ENCODE assay signal across 2 cellular contexts in genomic region chr1:231353086-231353485, GRCh38.
TF ChIP-seq lines count a peak whose summit lies in the region.

No MANE protein-coding gene starts in this region.

TF ChIP-seq in HepG2, 621 proteins besides CTCF, POLR2A, EP300 and RAD21 (continued from another document):
- TF ChIP-seq AHDC1 (CRISPR knock-in tag; IDR thresholded peaks at IDR 0.05; ENCODE audit: borderline replicate concordance) (no peak), PAWR (CRISPR knock-in tag; IDR thresholded peaks at IDR 0.05; ENCODE audit: borderline replicate concordance) (no peak), CCDC6 (CRISPR knock-in tag; IDR thresholded peaks at IDR 0.05) (no peak), ZNF550 (CRISPR knock-in tag; IDR thresholded peaks at IDR 0.05; ENCODE audit: borderline replicate concordance) (no peak), ATRX (CRISPR knock-in tag; IDR thresholded peaks at IDR 0.05; ENCODE audit: borderline replicate concordance) (no peak)

TF ChIP-seq in SK-N-SH treated with all-trans-retinoic acid at 6 μM for 48 hours, 23 proteins besides CTCF, POLR2A, EP300 and RAD21 (continued from another document):
- no peak for TF ChIP-seq CREB5 (CRISPR knock-in tag; IDR thresholded peaks at IDR 0.05; ENCODE audit: low read depth)
- no peak for TF ChIP-seq ZNF8 (CRISPR knock-in tag; IDR thresholded peaks at IDR 0.05)
- no peak for TF ChIP-seq ZFP3 (CRISPR knock-in tag; IDR thresholded peaks at IDR 0.05)
- TF ChIP-seq ZNF70 (CRISPR knock-in tag; IDR thresholded peaks at IDR 0.05): no peak
- TF ChIP-seq ESRRG (CRISPR knock-in tag; IDR thresholded peaks at IDR 0.05): no peak
